ENCODE assay signal across 20 cellular contexts in the genomic region with DNA sequence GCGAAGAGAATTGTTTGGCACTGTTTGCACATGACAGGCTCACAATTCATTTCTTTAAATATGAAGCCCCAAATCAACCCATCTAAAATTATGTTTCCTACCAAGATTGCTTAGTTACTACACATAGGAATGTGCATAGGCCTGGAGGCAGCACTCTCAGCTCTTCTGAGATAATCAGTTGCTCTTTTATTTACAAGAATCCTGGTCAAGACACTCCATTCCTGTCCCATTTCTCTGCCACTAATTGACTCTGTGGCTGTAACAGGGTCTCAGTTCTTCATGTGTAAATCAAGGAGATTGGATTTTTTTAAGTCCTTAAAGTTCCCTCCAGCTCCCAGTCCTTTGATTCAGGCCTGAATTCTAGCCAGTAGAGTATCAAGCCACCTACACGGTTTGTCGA.
DNase-seq lines count a peak whose midpoint lies in the region; TF ChIP-seq lines count a peak whose summit lies in the region.
"Had no signal": no experiment of that assay in that cellular context is flagged by ENCODE, and none has a peak within 500 bp of the region (broad histone marks: within the 10 kb centered on the region; RNA-seq: fewer than 3 reads in every experiment).

No MANE protein-coding gene starts in this region.

- H3K14ac ChIP-seq in H9 (ENCODE audit: insufficient read depth, low read length) = no peak overlapping the region

- H3K23ac ChIP-seq in H9 (ENCODE audit: insufficient read length, low read depth, low read length) (no peak overlapping the region), mesendoderm (ENCODE audit: low read length) (no peak overlapping the region)

- H3K36me3 ChIP-seq in adipocyte (ENCODE audit: control insufficient read depth, insufficient read depth, low read length, severe bottlenecking) (no peaks in the 10 kb centered on the region), mesendoderm (ENCODE audit: control insufficient read depth, insufficient read depth, low read length) (no peaks in the 10 kb centered on the region), sigmoid colon (no peaks in the 10 kb centered on the region), Karpas-422 (ENCODE audit: insufficient read depth, low read length) (no peaks in the 10 kb centered on the region)

- H4K91ac ChIP-seq in H9 (ENCODE audit: insufficient read length, low read depth, low read length) = no peak overlapping the region

- H3K27me3 ChIP-seq in H9 (ENCODE audit: insufficient read depth, low read length) (no peaks in the 10 kb centered on the region), adipocyte (replicated peaks; ENCODE audit: control insufficient read depth, insufficient read depth, low read length) (no peaks in the 10 kb centered on the region), mesendoderm (ENCODE audit: insufficient read depth, low read length, poor library complexity) (no peaks in the 10 kb centered on the region), sigmoid colon (no peaks in the 10 kb centered on the region), Karpas-422 (ENCODE audit: low read length) (no peaks in the 10 kb centered on the region)

- H3K4me1 ChIP-seq in H9 (ENCODE audit: insufficient read depth, low read length) (no peaks in the 10 kb centered on the region; the same call in 1 of the 2 replicates), adipocyte (ENCODE audit: control insufficient read depth, insufficient read depth, low read length) (no peaks in the 10 kb centered on the region), mesendoderm (ENCODE audit: control insufficient read depth, low read depth, low read length) (no peaks in the 10 kb centered on the region), sigmoid colon (peaks cover 0 to 26% (median 12%) of the 10 kb centered on the region in 4 donors), Karpas-422 (ENCODE audit: low read length) (no peaks in the 10 kb centered on the region)

- H3K56ac ChIP-seq in H9 (ENCODE audit: insufficient read length, low read depth, low read length) (no peak overlapping the region), mesendoderm (ENCODE audit: low read length) (no peak overlapping the region)

- H3K4me3 Mint-ChIP-seq in H9 (no peak overlapping the region), HFFc6 (no peak overlapping the region)

- H3K18ac ChIP-seq in H9 (ENCODE audit: insufficient read length, low read depth, low read length) (no peak overlapping the region), mesendoderm (ENCODE audit: low read length) (no peak overlapping the region)

- H3K9ac ChIP-seq in H9 (ENCODE audit: extremely low read depth, insufficient read length, low read length) = no peak overlapping the region
- H3K9ac ChIP-seq in adipocyte (ENCODE audit: low read length) = no peak overlapping the region
- H3K9ac ChIP-seq in mesendoderm (ENCODE audit: low read length) = no peak overlapping the region
- no peak overlapping the region for H3K9ac ChIP-seq in Karpas-422 (ENCODE audit: low read length)
- H3K9ac ChIP-seq: KMS-11 had no signal

- H3K36me3 Mint-ChIP-seq in H9 (ENCODE audit: insufficient read depth in 1 of 3, low read depth in 3 of 3) = no peaks in the 10 kb centered on the region
- H3K36me3 Mint-ChIP-seq in HFFc6 (ENCODE audit: low read depth) = no peaks in the 10 kb centered on the region

- DNase-seq in H9 (no peak), adipocyte (ENCODE audit: low read depth) (peak; percentile 6), mesendoderm (peak; percentile 9), sigmoid colon (no peak), HFFc6 (no peak), kidney glomerular epithelial cell (lab: John Stamatoyannopoulos, UW) (no peak), Karpas-422 (no peak), DMS153 (lab: John Stamatoyannopoulos, UW) (no peak)
- DNase-seq: ACHN, C1 segment of cervical spinal cord, DMS53, EL, MV-4-11, NCI-H1105 treated with DMSO at 0.1 percent for 48 hours, NCI-H2029 treated with DMSO at 0.1 percent for 48 hours, NCI-H345, NCI-H524 treated with DMSO at 0.1 percent for 48 hours, NCI-H82, T-helper 1 cell had no signal

- H3K9me2 ChIP-seq in Karpas-422 (replicated peaks; ENCODE audit: insufficient read depth, low read length) = no peaks in the 10 kb centered on the region

- no peak for TF ChIP-seq CTCF in H9 (conservative IDR thresholded peaks at IDR 0.05)
- no peak for TF ChIP-seq CTCF in sigmoid colon (IDR thresholded peaks at IDR 0.05)
- no peak for TF ChIP-seq CTCF in HFFc6 (IDR thresholded peaks at IDR 0.05)

- H2BK5ac ChIP-seq in H9 (ENCODE audit: insufficient read length, low read length) (no peak overlapping the region), mesendoderm (ENCODE audit: low read length) (no peak overlapping the region)

- no peak overlapping the region for H4K8ac ChIP-seq in H9 (replicated peaks; ENCODE audit: insufficient read length, low read depth, low read length)
- no peak overlapping the region for H4K8ac ChIP-seq in mesendoderm (ENCODE audit: low read depth, low read length)

- no peaks in the 10 kb centered on the region for H3K9me3 Mint-ChIP-seq in H9
- H3K9me3 Mint-ChIP-seq in HFFc6 = no peaks in the 10 kb centered on the region

- H2BK15ac ChIP-seq in H9 (ENCODE audit: low read depth, low read length) (no peak overlapping the region), mesendoderm (replicated peaks; ENCODE audit: low read depth) (no peak overlapping the region)

- TF ChIP-seq EP300 in sigmoid colon (IDR thresholded peaks at IDR 0.05) = no peak

- H3K79me2 ChIP-seq in H9 (ENCODE audit: insufficient read depth, low read length) (no peaks in the 10 kb centered on the region), mesendoderm (ENCODE audit: control insufficient read depth, insufficient read depth, low read length) (no peaks in the 10 kb centered on the region), Karpas-422 (ENCODE audit: low read length) (no peaks in the 10 kb centered on the region)

- intact Hi-C loops in sigmoid colon (cut with DNase I) = no loop called here

- H3K9me3 ChIP-seq in H9 (ENCODE audit: control insufficient read depth, low read depth, low read length) = no peaks in the 10 kb centered on the region
- no peaks in the 10 kb centered on the region for H3K9me3 ChIP-seq in adipocyte (ENCODE audit: control insufficient read depth, low read length)
- H3K9me3 ChIP-seq in sigmoid colon = no peaks in the 10 kb centered on the region
- no peaks in the 10 kb centered on the region for H3K9me3 ChIP-seq in Karpas-422 (ENCODE audit: low read length)

- H2BK120ac ChIP-seq in H9 (ENCODE audit: low read depth, low read length, poor library complexity, severe bottlenecking) (no peak overlapping the region), mesendoderm (ENCODE audit: low read depth, low read length) (no peak overlapping the region)

- peak overlapping the region; percentile 42 for H2AFZ ChIP-seq in H9 (ENCODE audit: low read length)
- no peak overlapping the region for H2AFZ ChIP-seq in Karpas-422 (ENCODE audit: low read length)

- H3K4me1 Mint-ChIP-seq in H9 (peaks cover 16 to 22% of the 10 kb centered on the region in 2 experiments), HFFc6 (ENCODE audit: low read depth) (peaks cover 5% of the 10 kb centered on the region; the same call in 1 of the 2 replicates)

- no peak for TF ChIP-seq POLR2A in sigmoid colon (IDR thresholded peaks at IDR 0.05)

- H3K27ac Mint-ChIP-seq in H9 (peak overlapping the region; percentile 59 to 76 (median 66); a peak in 3 of 7 replicates), HFFc6 (no peak overlapping the region)

- no peak overlapping the region for H2AK5ac ChIP-seq in H9 (ENCODE audit: insufficient read length, low read length)
- H2AK5ac ChIP-seq in mesendoderm (ENCODE audit: low read length) = no peak overlapping the region

- no peaks in the 10 kb centered on the region for H3K79me1 ChIP-seq in H9 (ENCODE audit: insufficient read depth, low read depth, low read length, poor library complexity, severe bottlenecking)
- H3K79me1 ChIP-seq in mesendoderm (ENCODE audit: low read length) = no peaks in the 10 kb centered on the region

- H3K4me2 ChIP-seq in H9 (ENCODE audit: insufficient read depth, insufficient read length, low read length) (no peak overlapping the region), mesendoderm (ENCODE audit: low read length) (no peak overlapping the region), Karpas-422 (ENCODE audit: low read depth, low read length, poor library complexity, severe bottlenecking) (no peak overlapping the region)
- H3K4me2 ChIP-seq: KMS-11 had no signal

- no peak overlapping the region for H2BK20ac ChIP-seq in H9 (ENCODE audit: low read depth, low read length, poor library complexity, severe bottlenecking)

- H3T11ph ChIP-seq in H9 (ENCODE audit: low read length) = no peak overlapping the region

- H3K4me3 ChIP-seq in adipocyte (ENCODE audit: low read length) (no peak overlapping the region), mesendoderm (ENCODE audit: low read length) (no peak overlapping the region), sigmoid colon (no peak overlapping the region), Karpas-422 (ENCODE audit: low read length) (no peak overlapping the region)

- H3K23me2 ChIP-seq in H9 (ENCODE audit: insufficient read length, low read depth, low read length, poor library complexity, severe bottlenecking) = no peaks in the 10 kb centered on the region

- H4K5ac ChIP-seq in H9 (ENCODE audit: insufficient read length, low read depth, low read length) (no peak overlapping the region), mesendoderm (ENCODE audit: low read length) (no peak overlapping the region)

- H3K27me3 Mint-ChIP-seq in H9 (ENCODE audit: low read depth) (no peaks in the 10 kb centered on the region), HFFc6 (ENCODE audit: insufficient read depth) (peaks cover 1% of the 10 kb centered on the region; the same call in 1 of the 2 replicates)

- H3K27ac ChIP-seq in H9 (ENCODE audit: insufficient read length, low read depth, low read length) (no peak overlapping the region), mesendoderm (ENCODE audit: low read depth, low read length) (no peak overlapping the region), sigmoid colon (peak overlapping the region; percentile 33 to 68 (median 49)), Karpas-422 (ENCODE audit: low read length) (no peak overlapping the region)
- H3K27ac ChIP-seq: KMS-11 had no signal

- WGBS in H9 (ENCODE audit: extremely low coverage, insufficient read length, low lambda C conversion rate) = no CpG with 5 or more reads among the region's 3 CpGs
- no CpG with 5 or more reads among the region's 3 CpGs for WGBS in mesendoderm (ENCODE audit: extremely low coverage, insufficient coverage, low lambda C conversion rate)
- WGBS in sigmoid colon, 2 donors = 69 to 84% methylated on average over 3 of the region's 3 CpGs

- H3K4ac ChIP-seq in H9 (ENCODE audit: low read depth, low read length) (no peak overlapping the region), mesendoderm (ENCODE audit: low read depth, low read length) (no peak overlapping the region)

- H4K20me1 ChIP-seq in H9 (ENCODE audit: control insufficient read depth, insufficient read depth, insufficient read length) = no peaks in the 10 kb centered on the region
- no peaks in the 10 kb centered on the region for H4K20me1 ChIP-seq in Karpas-422 (ENCODE audit: insufficient read depth, low read depth, low read length)

- no peak overlapping the region for H2BK12ac ChIP-seq in H9 (ENCODE audit: insufficient read length, low read depth, low read length)

Comparison
In these comparisons a context has a peak if more than half of its experiments do, and no peak if none do; other contexts are left out.
1. DNase-seq: peak in adipocyte (single experiment) and mesendoderm (single experiment); none in H9 (single experiment), sigmoid colon (single experiment), HFFc6 (single experiment), kidney glomerular epithelial cell (single experiment), Karpas-422 (single experiment) and DMS153 (single experiment).
2. H3K27ac ChIP-seq: peak in sigmoid colon (4 of 4); none in H9 (single experiment), mesendoderm (single experiment) and Karpas-422 (single experiment).